ENCODE assay signal across 19 cellular contexts in genomic region chr17:8576895-8577294, GRCh38. TPM values are rescaled to one million over a fixed set of nuclear protein-coding genes. Genes with fewer than 3 reads are reported as not detected.
DNase-seq lines count a peak whose midpoint lies in the region; ATAC-seq and TF ChIP-seq lines count a peak whose summit lies in the region.
"Had no signal": no experiment of that assay in that cellular context is flagged by ENCODE, and none has a peak within 500 bp of the region (broad histone marks: within the 10 kb centered on the region; RNA-seq: fewer than 3 reads in every experiment).

No MANE protein-coding gene starts in this region.

- no peak overlapping the region for H2AFZ ChIP-seq in neural progenitor cell (replicated peaks)
- H2AFZ ChIP-seq: GM23248 had no signal

- no peak overlapping the region for H3K4me2 ChIP-seq in neural progenitor cell

- no peak for ATAC-seq in Right ventricle myocardium superior (ENCODE audit: poor library complexity)
- ATAC-seq in aorta (ENCODE audit: low FRiP score), result no peak
- ATAC-seq in HG02759 (IDR thresholded peaks at IDR 0.05; ENCODE audit: unreplicated experiment), result no peak
- no peak for ATAC-seq in GM21737 (IDR thresholded peaks at IDR 0.05; ENCODE audit: unreplicated experiment)
- ATAC-seq: GM12878 had no signal

- no peak for TF ChIP-seq CTCF in cardiac muscle cell (IDR thresholded peaks at IDR 0.05; ENCODE audit: low read depth, low read length)
- TF ChIP-seq CTCF in neural progenitor cell (IDR thresholded peaks at IDR 0.05), result no peak

- peaks cover 32% of the 10 kb centered on the region for H4K20me1 ChIP-seq in neural progenitor cell (ENCODE audit: low read depth)
- H4K20me1 ChIP-seq: BLaER1 had no signal

- no peaks in the 10 kb centered on the region for H3K9me3 Mint-ChIP-seq in neural progenitor cell
- H3K9me3 Mint-ChIP-seq: CD14-positive monocyte; CD4-positive, alpha-beta memory T cell had no signal

- peak overlapping the region; percentile 73 for H3K27ac ChIP-seq in cardiac muscle cell
- peak overlapping the region; percentile 44 for H3K27ac ChIP-seq in caudate nucleus (ENCODE audit: low read depth, low read length)
- H3K27ac ChIP-seq in neural progenitor cell, result peak overlapping the region; percentile 35
- peak overlapping the region; percentile 49 to 68 for H3K27ac ChIP-seq in aorta (ENCODE audit: low read depth in 1 of 2, low read length in 2 of 2)
- H3K27ac ChIP-seq: 22Rv1, BLaER1, GM23248 had no signal

- WGBS in aorta, 2 donors, result 81 to 91% methylated on average over 1 of the region's 1 CpG

- H3F3A ChIP-seq in neural progenitor cell (ENCODE audit: low read depth), result no peaks in the 10 kb centered on the region

- DNase-seq in cardiac muscle cell (ENCODE audit: low read depth in 1 of 2, low spot score in 1 of 2) (no peak), Right ventricle myocardium superior (no peak), caudate nucleus (lab: John Stamatoyannopoulos, UW) (peak in 5 of 61 donors; percentile 3 to 27 (median 13)), neural progenitor cell (ENCODE audit: low spot score) (no peak), aorta (no peak), posterior cingulate gyrus (no peak)
- DNase-seq: CD4-positive, alpha-beta memory T cell; DMS153; DMS79 treated with DMSO at 0.1 percent for 48 hours; GF-D8; GM23248; IMR-90 had no signal

- H3K36me3 Mint-ChIP-seq in neural progenitor cell, result peaks cover 31% of the 10 kb centered on the region
- H3K36me3 Mint-ChIP-seq: CD14-positive monocyte; CD4-positive, alpha-beta memory T cell had no signal

- peaks cover 18% of the 10 kb centered on the region for H3K4me1 ChIP-seq in cardiac muscle cell (ENCODE audit: low read depth)
- peaks cover 1% of the 10 kb centered on the region for H3K4me1 ChIP-seq in neural progenitor cell
- peaks cover 0 to 7% of the 10 kb centered on the region in 2 donors for H3K4me1 ChIP-seq in aorta (ENCODE audit: control insufficient read depth in 1 of 2, insufficient read depth in 2 of 2, low read length in 2 of 2)
- H3K4me1 ChIP-seq: HAP-1 had no signal

- H3K4me3 ChIP-seq in cardiac muscle cell (no peak overlapping the region), neural progenitor cell (no peak overlapping the region), aorta (ENCODE audit: low read length in 2 of 2) (no peak overlapping the region)
- H3K4me3 ChIP-seq: BLaER1, GM12878, GM23248, HAP-1 had no signal

- intact Hi-C loops in Right ventricle myocardium superior (cut with DNase I), result no loop called here
- intact Hi-C loops in aorta (cut with DNase I), result loop anchor here in 1 of 2 donors (5.0 kb wide), 1 partner anchor 35 kb away; no protein-coding TSS in a partner anchor
- intact Hi-C loops in posterior cingulate gyrus (cut with DNase I), result no loop called here

- H3K27me3 ChIP-seq in cardiac muscle cell (no peaks in the 10 kb centered on the region), neural progenitor cell (no peaks in the 10 kb centered on the region), aorta (ENCODE audit: control insufficient read depth in 1 of 2, insufficient read depth in 2 of 2, low read length in 1 of 2) (no peaks in the 10 kb centered on the region)
- H3K27me3 ChIP-seq: BLaER1 had no signal

- H3K9ac ChIP-seq in neural progenitor cell, result no peak overlapping the region
- H3K9ac ChIP-seq: BLaER1, GM23248 had no signal

- no peaks in the 10 kb centered on the region for H3K27me3 Mint-ChIP-seq in neural progenitor cell (ENCODE audit: insufficient read depth, low read depth)

- no peaks in the 10 kb centered on the region for H3K4me1 Mint-ChIP-seq in neural progenitor cell
- H3K4me1 Mint-ChIP-seq: CD4-positive, alpha-beta memory T cell had no signal

- H3K9me3 ChIP-seq in cardiac muscle cell (ENCODE audit: low read depth) (no peaks in the 10 kb centered on the region), neural progenitor cell (ENCODE audit: low read depth) (no peaks in the 10 kb centered on the region), aorta (ENCODE audit: control insufficient read depth, low read length) (no peaks in the 10 kb centered on the region)
- H3K9me3 ChIP-seq: BLaER1, HAP-1 had no signal

- H3K36me3 ChIP-seq in cardiac muscle cell (no peaks in the 10 kb centered on the region), neural progenitor cell (peaks cover 23% of the 10 kb centered on the region), aorta (ENCODE audit: control insufficient read depth in 1 of 2, insufficient read depth in 2 of 2, low read length in 1 of 2) (peaks cover 0 to 4% of the 10 kb centered on the region in 2 donors)

- H3K4me3 Mint-ChIP-seq in neural progenitor cell, result no peak overlapping the region
- H3K4me3 Mint-ChIP-seq: CD14-positive monocyte; CD4-positive, alpha-beta memory T cell had no signal

- peaks cover 49% of the 10 kb centered on the region for H3K79me2 ChIP-seq in neural progenitor cell (ENCODE audit: low read depth)

- no peak overlapping the region for H3K27ac Mint-ChIP-seq in neural progenitor cell
- H3K27ac Mint-ChIP-seq: CD14-positive monocyte; CD4-positive, alpha-beta memory T cell had no signal

RNA-seq across cellular contexts. Expression of gene MYH10, which starts 53.6 kb away (rescaled TPM):
- total RNA-seq in cardiac muscle cell (152 and 194 TPM in 2 replicates), Right ventricle myocardium superior (31.5 TPM), neural progenitor cell (ENCODE audit: low replicate concordance) (160 and 213 TPM in 2 replicates), aorta (1,000 to 10,000 TPM; 1,394 to 1,963 TPM)
- polyA plus RNA-seq in cardiac muscle cell (147 and 159 TPM in 2 replicates), aorta (100 to 1,000 TPM; 205 to 244 TPM)
